ENCODE assay signal across 1 cellular context in the genomic region with DNA sequence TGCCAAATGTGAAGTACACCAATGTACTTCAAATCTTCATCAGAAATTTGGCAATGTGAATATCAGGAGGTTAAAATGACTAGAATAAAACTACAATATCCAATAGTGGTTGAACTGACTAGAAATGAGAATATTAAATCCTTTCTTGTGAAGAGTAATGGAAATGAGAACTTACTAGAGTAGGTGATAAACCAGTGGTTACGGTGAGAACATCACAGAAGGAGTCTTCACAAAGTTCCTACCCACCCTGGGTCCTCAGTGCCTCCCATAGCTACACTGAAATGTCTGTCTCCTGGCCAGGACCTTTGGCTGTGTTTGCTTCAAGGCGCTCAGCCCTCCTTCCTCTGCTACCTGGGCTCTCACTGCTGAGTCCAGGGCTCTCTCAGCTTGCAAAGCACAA.
TF ChIP-seq lines count a peak whose summit lies in the region.

No MANE protein-coding gene starts in this region.

TF ChIP-seq in H1, 55 proteins besides CTCF, POLR2A, EP300 and RAD21:
- TF ChIP-seq MAFK (IDR thresholded peaks at IDR 0.05; ENCODE audit: low read depth, low read length) (no peak), CHD1 (IDR thresholded peaks at IDR 0.05; ENCODE audit: low read depth, low read length) (no peak), EZH2 (IDR thresholded peaks at IDR 0.05; ENCODE audit: low read depth, low read length, severe bottlenecking) (no peak), KDM5A (IDR thresholded peaks at IDR 0.05; ENCODE audit: low read length) (no peak), KDM1A (IDR thresholded peaks at IDR 0.05; ENCODE audit: borderline replicate concordance, low read length) (no peak), GABPA (IDR thresholded peaks at IDR 0.05; ENCODE audit: borderline replicate concordance, insufficient read depth, low read length) (no peak), SIRT6 (IDR thresholded peaks at IDR 0.05; ENCODE audit: low read length) (no peak), CREB1 (IDR thresholded peaks at IDR 0.05) (no peak), SP4 (IDR thresholded peaks at IDR 0.05; ENCODE audit: low read length) (no peak), E2F6 (IDR thresholded peaks at IDR 0.05) (no peak), BRCA1 (IDR thresholded peaks at IDR 0.05; ENCODE audit: low read depth, low read length) (no peak), SIX5 (IDR thresholded peaks at IDR 0.05; ENCODE audit: low read depth, low read length) (no peak), CBX8 (IDR thresholded peaks at IDR 0.05; ENCODE audit: borderline replicate concordance, low read depth, low read length) (no peak), CTBP2 (IDR thresholded peaks at IDR 0.05; ENCODE audit: borderline replicate concordance, insufficient read depth, insufficient read length, low read length) (no peak), KDM4A (IDR thresholded peaks at IDR 0.05; ENCODE audit: low read depth, low read length, severe bottlenecking) (no peak), HDAC6 (IDR thresholded peaks at IDR 0.05; ENCODE audit: low read depth, low read length) (no peak), SRF (IDR thresholded peaks at IDR 0.05; ENCODE audit: low read depth, low read length) (no peak), SP1 (IDR thresholded peaks at IDR 0.05; ENCODE audit: low read depth, low read length) (no peak)
- TF ChIP-seq, protein P1, sequence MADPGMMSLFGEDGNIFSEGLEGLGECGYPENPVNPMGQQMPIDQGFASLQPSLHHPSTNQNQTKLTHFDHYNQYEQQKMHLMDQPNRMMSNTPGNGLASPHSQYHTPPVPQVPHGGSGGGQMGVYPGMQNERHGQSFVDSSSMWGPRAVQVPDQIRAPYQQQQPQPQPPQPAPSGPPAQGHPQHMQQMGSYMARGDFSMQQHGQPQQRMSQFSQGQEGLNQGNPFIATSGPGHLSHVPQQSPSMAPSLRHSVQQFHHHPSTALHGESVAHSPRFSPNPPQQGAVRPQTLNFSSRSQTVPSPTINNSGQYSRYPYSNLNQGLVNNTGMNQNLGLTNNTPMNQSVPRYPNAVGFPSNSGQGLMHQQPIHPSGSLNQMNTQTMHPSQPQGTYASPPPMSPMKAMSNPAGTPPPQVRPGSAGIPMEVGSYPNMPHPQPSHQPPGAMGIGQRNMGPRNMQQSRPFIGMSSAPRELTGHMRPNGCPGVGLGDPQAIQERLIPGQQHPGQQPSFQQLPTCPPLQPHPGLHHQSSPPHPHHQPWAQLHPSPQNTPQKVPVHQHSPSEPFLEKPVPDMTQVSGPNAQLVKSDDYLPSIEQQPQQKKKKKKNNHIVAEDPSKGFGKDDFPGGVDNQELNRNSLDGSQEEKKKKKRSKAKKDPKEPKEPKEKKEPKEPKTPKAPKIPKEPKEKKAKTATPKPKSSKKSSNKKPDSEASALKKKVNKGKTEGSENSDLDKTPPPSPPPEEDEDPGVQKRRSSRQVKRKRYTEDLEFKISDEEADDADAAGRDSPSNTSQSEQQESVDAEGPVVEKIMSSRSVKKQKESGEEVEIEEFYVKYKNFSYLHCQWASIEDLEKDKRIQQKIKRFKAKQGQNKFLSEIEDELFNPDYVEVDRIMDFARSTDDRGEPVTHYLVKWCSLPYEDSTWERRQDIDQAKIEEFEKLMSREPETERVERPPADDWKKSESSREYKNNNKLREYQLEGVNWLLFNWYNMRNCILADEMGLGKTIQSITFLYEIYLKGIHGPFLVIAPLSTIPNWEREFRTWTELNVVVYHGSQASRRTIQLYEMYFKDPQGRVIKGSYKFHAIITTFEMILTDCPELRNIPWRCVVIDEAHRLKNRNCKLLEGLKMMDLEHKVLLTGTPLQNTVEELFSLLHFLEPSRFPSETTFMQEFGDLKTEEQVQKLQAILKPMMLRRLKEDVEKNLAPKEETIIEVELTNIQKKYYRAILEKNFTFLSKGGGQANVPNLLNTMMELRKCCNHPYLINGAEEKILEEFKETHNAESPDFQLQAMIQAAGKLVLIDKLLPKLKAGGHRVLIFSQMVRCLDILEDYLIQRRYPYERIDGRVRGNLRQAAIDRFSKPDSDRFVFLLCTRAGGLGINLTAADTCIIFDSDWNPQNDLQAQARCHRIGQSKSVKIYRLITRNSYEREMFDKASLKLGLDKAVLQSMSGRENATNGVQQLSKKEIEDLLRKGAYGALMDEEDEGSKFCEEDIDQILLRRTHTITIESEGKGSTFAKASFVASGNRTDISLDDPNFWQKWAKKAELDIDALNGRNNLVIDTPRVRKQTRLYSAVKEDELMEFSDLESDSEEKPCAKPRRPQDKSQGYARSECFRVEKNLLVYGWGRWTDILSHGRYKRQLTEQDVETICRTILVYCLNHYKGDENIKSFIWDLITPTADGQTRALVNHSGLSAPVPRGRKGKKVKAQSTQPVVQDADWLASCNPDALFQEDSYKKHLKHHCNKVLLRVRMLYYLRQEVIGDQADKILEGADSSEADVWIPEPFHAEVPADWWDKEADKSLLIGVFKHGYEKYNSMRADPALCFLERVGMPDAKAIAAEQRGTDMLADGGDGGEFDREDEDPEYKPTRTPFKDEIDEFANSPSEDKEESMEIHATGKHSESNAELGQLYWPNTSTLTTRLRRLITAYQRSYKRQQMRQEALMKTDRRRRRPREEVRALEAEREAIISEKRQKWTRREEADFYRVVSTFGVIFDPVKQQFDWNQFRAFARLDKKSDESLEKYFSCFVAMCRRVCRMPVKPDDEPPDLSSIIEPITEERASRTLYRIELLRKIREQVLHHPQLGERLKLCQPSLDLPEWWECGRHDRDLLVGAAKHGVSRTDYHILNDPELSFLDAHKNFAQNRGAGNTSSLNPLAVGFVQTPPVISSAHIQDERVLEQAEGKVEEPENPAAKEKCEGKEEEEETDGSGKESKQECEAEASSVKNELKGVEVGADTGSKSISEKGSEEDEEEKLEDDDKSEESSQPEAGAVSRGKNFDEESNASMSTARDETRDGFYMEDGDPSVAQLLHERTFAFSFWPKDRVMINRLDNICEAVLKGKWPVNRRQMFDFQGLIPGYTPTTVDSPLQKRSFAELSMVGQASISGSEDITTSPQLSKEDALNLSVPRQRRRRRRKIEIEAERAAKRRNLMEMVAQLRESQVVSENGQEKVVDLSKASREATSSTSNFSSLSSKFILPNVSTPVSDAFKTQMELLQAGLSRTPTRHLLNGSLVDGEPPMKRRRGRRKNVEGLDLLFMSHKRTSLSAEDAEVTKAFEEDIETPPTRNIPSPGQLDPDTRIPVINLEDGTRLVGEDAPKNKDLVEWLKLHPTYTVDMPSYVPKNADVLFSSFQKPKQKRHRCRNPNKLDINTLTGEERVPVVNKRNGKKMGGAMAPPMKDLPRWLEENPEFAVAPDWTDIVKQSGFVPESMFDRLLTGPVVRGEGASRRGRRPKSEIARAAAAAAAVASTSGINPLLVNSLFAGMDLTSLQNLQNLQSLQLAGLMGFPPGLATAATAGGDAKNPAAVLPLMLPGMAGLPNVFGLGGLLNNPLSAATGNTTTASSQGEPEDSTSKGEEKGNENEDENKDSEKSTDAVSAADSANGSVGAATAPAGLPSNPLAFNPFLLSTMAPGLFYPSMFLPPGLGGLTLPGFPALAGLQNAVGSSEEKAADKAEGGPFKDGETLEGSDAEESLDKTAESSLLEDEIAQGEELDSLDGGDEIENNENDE (IDR thresholded peaks at IDR 0.05; ENCODE audit: insufficient replicate concordance, low read length): no peak
